Comparison of ENCODE assay signal across 20 cellular contexts in the genomic region with DNA sequence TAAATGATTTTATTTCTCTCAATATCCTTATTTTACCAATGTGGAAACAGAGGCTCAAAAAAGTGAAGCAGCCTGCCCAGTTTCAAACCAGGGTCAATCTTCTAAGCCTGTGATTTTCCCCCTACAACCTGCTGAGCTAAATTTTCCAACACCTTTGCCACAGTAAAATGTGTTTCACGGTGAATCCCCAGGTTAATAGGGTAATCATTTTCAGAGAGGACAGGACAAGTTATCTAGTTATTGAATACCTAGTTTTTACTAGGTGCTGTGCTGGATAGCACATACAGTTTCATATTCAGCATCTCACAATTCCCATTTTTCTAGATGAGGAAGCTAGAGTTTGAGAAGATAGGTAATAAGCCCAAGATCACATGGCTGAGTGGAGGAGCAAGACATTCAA.
DNase-seq lines count a peak whose midpoint lies in the region; ATAC-seq and TF ChIP-seq lines count a peak whose summit lies in the region.
"Had no signal": no experiment of that assay in that cellular context is flagged by ENCODE, and none has a peak within 500 bp of the region (broad histone marks: within the 10 kb centered on the region; RNA-seq: fewer than 3 reads in every experiment).

No MANE protein-coding gene starts in this region.

- ATAC-seq in GM19463 (IDR thresholded peaks at IDR 0.05; ENCODE audit: unreplicated experiment) (peak; percentile 52), HG02938 (IDR thresholded peaks at IDR 0.05; ENCODE audit: unreplicated experiment) (peak; percentile 25), HG03039 (IDR thresholded peaks at IDR 0.05; ENCODE audit: unreplicated experiment) (no peak)
- ATAC-seq: HCT116, PC-3, T-helper 17 cell had no signal

- no peaks in the 10 kb centered on the region for H3K27me3 Mint-ChIP-seq in HFFc6 (ENCODE audit: insufficient read depth)
- H3K27me3 Mint-ChIP-seq: B cell; CD4-positive, CD25-positive, alpha-beta regulatory T cell; T-helper 17 cell had no signal

- no peak overlapping the region for H3K4me3 ChIP-seq in epithelial cell of proximal tubule (ENCODE audit: low read depth, low read length)
- H3K4me3 ChIP-seq in foreskin fibroblast (ENCODE audit: low read depth in 1 of 2, low read length in 2 of 2): no peak overlapping the region
- H3K4me3 ChIP-seq: GM23248, SJCRH30 had no signal

- in situ Hi-C loops in G401 (cut with HindIII; ENCODE audit: low sequenced_read_pairs): no loop called here

- TF ChIP-seq CTCF in epithelial cell of proximal tubule (conservative IDR thresholded peaks at IDR 0.05; ENCODE audit: low read depth, low read length) (no peak), HFFc6 (IDR thresholded peaks at IDR 0.05) (no peak), foreskin fibroblast (IDR thresholded peaks at IDR 0.05; ENCODE audit: low read depth, low read length) (no peak)

- H3K4me1 Mint-ChIP-seq in HFFc6 (ENCODE audit: low read depth): no peaks in the 10 kb centered on the region
- H3K4me1 Mint-ChIP-seq: B cell; CD4-positive, CD25-positive, alpha-beta regulatory T cell; T-helper 17 cell had no signal

- peaks cover 30% of the 10 kb centered on the region for H3K9me3 Mint-ChIP-seq in HFFc6

- H3K4me3 Mint-ChIP-seq in HFFc6: no peak overlapping the region
- H3K4me3 Mint-ChIP-seq: B cell; CD4-positive, CD25-positive, alpha-beta regulatory T cell; T-helper 17 cell had no signal

- no peak overlapping the region for H3K27ac Mint-ChIP-seq in HFFc6
- H3K27ac Mint-ChIP-seq: B cell, T-helper 17 cell had no signal

- H3K36me3 Mint-ChIP-seq in HFFc6 (ENCODE audit: low read depth): no peaks in the 10 kb centered on the region
- H3K36me3 Mint-ChIP-seq: CD4-positive, CD25-positive, alpha-beta regulatory T cell had no signal

- DNase-seq in epithelial cell of proximal tubule (ENCODE audit: low read depth) (peak; percentile 31), G401 (ENCODE audit: low spot score) (no peak), HFFc6 (no peak), foreskin fibroblast (no peak)
- DNase-seq: Caco-2; CD4-positive, CD25-positive, alpha-beta regulatory T cell; DMS53; GM23248; NCI-H1436 treated with DMSO at 0.1 percent for 48 hours; NCI-H2029 treated with DMSO at 0.1 percent for 48 hours; NCI-H510A treated with DMSO at 0.1 percent for 48 hours; NCI-H82; PC-3; SJCRH30; T-helper 17 cell had no signal
